9 cellular contexts compared by ENCODE assay signal in genomic region chr13:61414686-61415664, GRCh38. TPM values are rescaled to one million over a fixed set of nuclear protein-coding genes. Genes with fewer than 3 reads are reported as not detected.
A peak's percentile ranks its signal among the peaks of the same experiment; 100 is the strongest.
DNase-seq lines count a peak whose midpoint lies in the region; ATAC-seq and TF ChIP-seq lines count a peak whose summit lies in the region.
"Had no signal": no experiment of that assay in that cellular context is flagged by ENCODE, and none has a peak within 500 bp of the region (broad histone marks: within the 10 kb centered on the region; RNA-seq: fewer than 3 reads in every experiment).

No MANE protein-coding gene starts in this region.

- DNase-seq in KG1 (lab: John Stamatoyannopoulos, UW) (peak; percentile 16), SKM-1 treated with dmso at 0.1 percent for 144 hours (lab: John Stamatoyannopoulos, UW; ENCODE audit: unreplicated experiment) (peak; percentile 6), left ventricle myocardium superior (peak; percentile 65), progenitor cell of endocrine pancreas (ENCODE audit: low spot score, unreplicated experiment) (peak; percentile 62), G401 (ENCODE audit: low spot score) (no peak), NOMO-1 treated with dmso at 0.1 percent for 144 hours (lab: John Stamatoyannopoulos, UW; ENCODE audit: unreplicated experiment) (no peak)

- peaks cover 5% of the 10 kb centered on the region for H3K36me3 Mint-ChIP-seq in progenitor cell of endocrine pancreas (ENCODE audit: insufficient read depth)

- no peak for TF ChIP-seq CTCF in progenitor cell of endocrine pancreas (IDR thresholded peaks at IDR 0.05; ENCODE audit: unreplicated experiment)

- intact Hi-C loops in left ventricle myocardium superior (cut with micrococcal nuclease) = no loop called here

- H3K27me3 Mint-ChIP-seq in progenitor cell of endocrine pancreas = no peaks in the 10 kb centered on the region

- peak overlapping the region; percentile 99 for H3K4me3 Mint-ChIP-seq in progenitor cell of endocrine pancreas (ENCODE audit: low read depth)

- peaks cover 36% of the 10 kb centered on the region for H3K4me1 Mint-ChIP-seq in progenitor cell of endocrine pancreas (ENCODE audit: low read depth)

- H3K9me3 Mint-ChIP-seq in progenitor cell of endocrine pancreas (ENCODE audit: low read depth) = no peaks in the 10 kb centered on the region

- ATAC-seq in left ventricle myocardium superior (peak; percentile 97), HG02798 (IDR thresholded peaks at IDR 0.05; ENCODE audit: poor library complexity, unreplicated experiment) (no peak), HG03432 (IDR thresholded peaks at IDR 0.05; ENCODE audit: unreplicated experiment) (no peak)

- H3K27ac Mint-ChIP-seq in progenitor cell of endocrine pancreas = peak overlapping the region; percentile 95

- in situ Hi-C loops in G401 (cut with HindIII; ENCODE audit: low sequenced_read_pairs) = no loop called here

RNA-seq across cellular contexts. Expression of gene PCDH20, which starts 0.7 kb away (rescaled TPM):
- total RNA-seq in left ventricle myocardium superior (3.7 TPM), progenitor cell of endocrine pancreas (21.2 and 22.7 TPM in 2 replicates)
- 0.06 TPM in 1 of 2 replicates, not detected in the other for total RNA-seq in G401 (2014; rRNA removed; shearing (Covaris generic))
- total RNA-seq: dermis microvascular lymphatic vessel endothelial cell had no signal

Comparison
In these comparisons a context has a peak if more than half of its experiments do, and no peak if none do; other contexts are left out.
1. DNase-seq: peak in KG1 (single experiment), SKM-1 treated with dmso at 0.1 percent for 144 hours (single experiment), left ventricle myocardium superior (single experiment) and progenitor cell of endocrine pancreas (single experiment); none in G401 (single experiment) and NOMO-1 treated with dmso at 0.1 percent for 144 hours (single experiment).